ENCODE assay signal across 9 cellular contexts in the genomic region with DNA sequence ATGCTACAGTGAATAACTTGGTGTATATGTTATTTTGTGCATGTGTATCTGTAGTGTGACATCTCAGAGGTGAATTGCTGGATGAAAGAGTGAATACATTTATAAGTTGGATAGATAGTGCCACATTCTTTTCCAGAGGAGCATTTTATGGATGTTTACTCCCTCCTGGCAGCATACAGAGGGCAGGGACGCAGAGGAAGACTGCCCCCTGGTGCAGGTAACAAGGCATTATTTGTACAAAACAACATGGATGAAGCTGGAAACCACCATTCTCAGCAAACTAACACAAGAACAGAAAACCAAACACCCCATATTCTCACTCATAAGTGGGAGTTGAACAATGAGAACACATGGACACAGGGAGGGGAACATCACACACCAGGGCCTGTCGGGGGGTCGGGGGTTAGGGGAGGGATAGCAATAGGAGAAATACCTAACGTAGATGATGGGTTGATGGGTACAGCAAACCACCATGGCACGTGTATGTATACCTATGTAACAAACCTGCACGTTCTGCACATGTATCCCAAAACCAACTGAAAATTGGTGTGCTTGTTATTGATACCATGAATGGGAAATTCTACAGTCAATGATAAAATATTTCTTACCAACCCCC. TPM values are rescaled to one million over a fixed set of nuclear protein-coding genes. Genes with fewer than 3 reads are reported as not detected.
DNase-seq lines count a peak whose midpoint lies in the region; ATAC-seq, FAIRE-seq and TF ChIP-seq lines count a peak whose summit lies in the region.
"Had no signal": no experiment of that assay in that cellular context is flagged by ENCODE, and none has a peak within 500 bp of the region (broad histone marks: within the 10 kb centered on the region; RNA-seq: fewer than 3 reads in every experiment).

No MANE protein-coding gene starts in this region.

- no peak for TF ChIP-seq POLR2A in HCT116 (IDR thresholded peaks at IDR 0.05; ENCODE audit: borderline replicate concordance, extremely low read depth, insufficient read depth, insufficient read length)

- H3K27me3 ChIP-seq in BE2C: peaks cover 17% of the 10 kb centered on the region
- peaks cover 7% of the 10 kb centered on the region; the same call in 1 of the 2 replicates for H3K27me3 ChIP-seq in HCT116 (ENCODE audit: insufficient read depth, low read length)
- H3K27me3 ChIP-seq in liver (ENCODE audit: control insufficient read depth in 4 of 4, insufficient read depth in 4 of 4, low read length in 3 of 4): no peaks in the 10 kb centered on the region

- TF ChIP-seq RAD21 in HCT116 (IDR thresholded peaks at IDR 0.05; ENCODE audit: low read depth) (peak; percentile 70), liver (IDR thresholded peaks at IDR 0.05) (peak; percentile 92 to 94)

- H3K9ac ChIP-seq in HCT116 (ENCODE audit: low read length): no peak overlapping the region
- no peak overlapping the region for H3K9ac ChIP-seq in liver (ENCODE audit: low read depth in 1 of 2, low read length in 2 of 2)

- H3K4me2 ChIP-seq in HCT116 (ENCODE audit: low read length): no peak overlapping the region

- RAD21 ChIA-PET in HCT116 (lab: Charles Lee; ENCODE audit: low non-redundant PET in 1 of 2, low total read pairs in 2 of 2, uncharacterized antibody in 2 of 2, unreplicated experiment in 2 of 2): interaction anchor here in 1 of 2 experiments (0.5 to 0.7 kb wide), 2 partner anchors 65 to 463 kb away, joined by 3 to 7 read pairs; no protein-coding TSS in a partner anchor

- H3K9me2 ChIP-seq in HCT116 (ENCODE audit: insufficient read depth): no peaks in the 10 kb centered on the region

- H3K4me1 ChIP-seq in BE2C (no peaks in the 10 kb centered on the region), HCT116 (ENCODE audit: control insufficient read depth in 1 of 2, insufficient read depth in 2 of 2, low read length in 2 of 2) (no peaks in the 10 kb centered on the region), liver (ENCODE audit: control insufficient read depth in 4 of 4, insufficient read depth in 4 of 4, low read length in 3 of 4) (peaks cover 0 to 2% (median 0%) of the 10 kb centered on the region in 4 donors)

- TF ChIP-seq CTCF in BE2C (IDR thresholded peaks at IDR 0.05; ENCODE audit: low read depth, low read length) (peak; percentile 67), HCT116 (IDR thresholded peaks at IDR 0.05 in 2 of 3, conservative IDR thresholded peaks at IDR 0.05 in 1 of 3; ENCODE audit: borderline replicate concordance in 1 of 3, insufficient read depth in 1 of 3, low read depth in 2 of 3, low read length in 2 of 3) (peak; percentile 53 to 60 (median 59); a peak in 5 of 6 replicates), liver (IDR thresholded peaks at IDR 0.05; ENCODE audit: low read depth, low read length, missing input control) (peak; percentile 75)

- BruUV-seq in HCT116 (replicated peaks; lab: Mats Ljungman, UMichigan): no TSS peak

- intact Hi-C loops in HCT116 (cut with micrococcal nuclease): loop anchor here (1.0 kb wide), 1 partner anchor 68 kb away; no protein-coding TSS in a partner anchor

- 52% methylated on average over 6 of the region's 6 CpGs for WGBS in liver

- CTCF ChIA-PET in HCT116 (lab: Charles Lee): interaction anchor here (0.6 to 1.5 kb wide), 11 partner anchors 8 to 970 kb away, joined by 3 to 8 read pairs (median 3); no protein-coding TSS in a partner anchor

- ATAC-seq in HCT116 (peak; percentile 81), T-helper 17 cell (no peak), GM19023 (IDR thresholded peaks at IDR 0.05; ENCODE audit: unreplicated experiment) (no peak)

- no peak overlapping the region for H2AFZ ChIP-seq in HCT116 (ENCODE audit: low read depth, low read length, poor library complexity, severe bottlenecking)

- H4K20me1 ChIP-seq in HCT116 (ENCODE audit: insufficient read depth): no peaks in the 10 kb centered on the region

- no peak overlapping the region for H3K27ac Mint-ChIP-seq in T-helper 17 cell

- H3K27ac ChIP-seq in HCT116 (ENCODE audit: low read depth, low read length) (no peak overlapping the region), liver (ENCODE audit: low read depth in 1 of 2, low read length in 2 of 2) (no peak overlapping the region)

- POLR2A ChIA-PET in HCT116 (lab: Charles Lee): no interaction called here

- no peak overlapping the region for H3K4me3 ChIP-seq in BE2C (ENCODE audit: low read depth, low read length)
- no peak overlapping the region for H3K4me3 ChIP-seq in HCT116 (replicated peaks in 1 of 2; ENCODE audit: low read depth in 1 of 2, low read length in 2 of 2)
- H3K4me3 ChIP-seq in liver (ENCODE audit: low read depth in 1 of 3, low read length in 3 of 3): no peak overlapping the region

- no peaks in the 10 kb centered on the region for H3K4me1 Mint-ChIP-seq in T-helper 17 cell

- H3K27me3 Mint-ChIP-seq in T-helper 17 cell: peaks cover 64% of the 10 kb centered on the region

- no peak for FAIRE-seq in RCC 7860 (lab: Jason Lieb, UNC)

- DNase-seq in BE2C: peak; percentile 37
- DNase-seq in HCT116 (ENCODE audit: low read depth, low spot score): peak; percentile 4
- peak; percentile 36 for DNase-seq in amniotic epithelial cell (ENCODE audit: low read depth)
- DNase-seq in T-helper 17 cell: no peak
- DNase-seq in RCC 7860 (ENCODE audit: low spot score): no peak
- no peak for DNase-seq in NCI-H2107 (lab: John Stamatoyannopoulos, UW)

- no peak overlapping the region for H3K4me3 Mint-ChIP-seq in T-helper 17 cell

- no peaks in the 10 kb centered on the region for H3K36me3 Mint-ChIP-seq in T-helper 17 cell (ENCODE audit: low read depth)

- H3K9me3 ChIP-seq in BE2C (no peaks in the 10 kb centered on the region), HCT116 (ENCODE audit: control insufficient read depth in 1 of 2, insufficient read depth in 1 of 2, low read depth in 1 of 2, low read length in 2 of 2) (no peaks in the 10 kb centered on the region), liver (ENCODE audit: control insufficient read depth in 4 of 4, low read length in 3 of 4) (no peaks in the 10 kb centered on the region), T-helper 17 cell (ENCODE audit: control insufficient read depth, low read length, poor library complexity, severe bottlenecking) (no peaks in the 10 kb centered on the region)

- H3K36me3 ChIP-seq in BE2C (no peaks in the 10 kb centered on the region), HCT116 (ENCODE audit: control insufficient read depth in 1 of 2, insufficient read depth in 2 of 2, low read length in 2 of 2) (no peaks in the 10 kb centered on the region), liver (ENCODE audit: control insufficient read depth in 4 of 4, insufficient read depth in 3 of 4, low read depth in 1 of 4, low read length in 3 of 4) (no peaks in the 10 kb centered on the region)

- no peaks in the 10 kb centered on the region for H3K79me2 ChIP-seq in HCT116 (ENCODE audit: insufficient read depth, low read length)

TF ChIP-seq in HCT116, 20 proteins besides CTCF, POLR2A, EP300 and RAD21:
- TF ChIP-seq YY1 (IDR thresholded peaks at IDR 0.05; ENCODE audit: extremely low read depth, insufficient replicate concordance, low read depth, low read length) (peak; percentile 28), ELF1 (IDR thresholded peaks at IDR 0.05; ENCODE audit: borderline replicate concordance, low read depth) (no peak)

TF ChIP-seq in liver, 16 proteins besides CTCF, POLR2A, EP300 and RAD21:
- TF ChIP-seq YY1 (IDR thresholded peaks at IDR 0.05): peak; percentile 98
- TF ChIP-seq NR2F2 (IDR thresholded peaks at IDR 0.05): no peak
- TF ChIP-seq FOXA1 (IDR thresholded peaks at IDR 0.05): no peak
- no peak for TF ChIP-seq ZBTB33 (IDR thresholded peaks at IDR 0.05)

RNA-seq across cellular contexts. Expression of gene CTXND1, which starts 57.9 kb away (rescaled TPM):
- polyA plus RNA-seq in BE2C (2012; ENCODE audit: insufficient read depth, insufficient read length, low read depth): 0.17 TPM
- total RNA-seq in HCT116 (2021; ENCODE audit: unreplicated experiment) (not detected), liver (1 to 10 TPM; 3.1 to 4.1 TPM), T-helper 17 cell (not detected)
- polyA plus RNA-seq in HCT116 (2012): not detected in 2 replicates
- 1 to 10 TPM; 2.9 to 3.1 TPM for polyA plus RNA-seq in liver
- total RNA-seq: activated CD8-positive, alpha-beta memory T cell treated with anti-CD3 and anti-CD28 coated beads for 36 hours had no signal

Comparison
In these comparisons a context has a peak if more than half of its experiments do, and no peak if none do; other contexts are left out.
1. DNase-seq: peak in BE2C (single experiment), HCT116 (single experiment) and amniotic epithelial cell (single experiment); none in T-helper 17 cell (0 of 3), RCC 7860 (single experiment) and NCI-H2107 (single experiment).
2. Peak in every context shown above with its lines, with median percentiles within 50 percentile points of each other: CTCF ChIP-seq.